1 cellular context compared by ENCODE assay signal in the genomic region with DNA sequence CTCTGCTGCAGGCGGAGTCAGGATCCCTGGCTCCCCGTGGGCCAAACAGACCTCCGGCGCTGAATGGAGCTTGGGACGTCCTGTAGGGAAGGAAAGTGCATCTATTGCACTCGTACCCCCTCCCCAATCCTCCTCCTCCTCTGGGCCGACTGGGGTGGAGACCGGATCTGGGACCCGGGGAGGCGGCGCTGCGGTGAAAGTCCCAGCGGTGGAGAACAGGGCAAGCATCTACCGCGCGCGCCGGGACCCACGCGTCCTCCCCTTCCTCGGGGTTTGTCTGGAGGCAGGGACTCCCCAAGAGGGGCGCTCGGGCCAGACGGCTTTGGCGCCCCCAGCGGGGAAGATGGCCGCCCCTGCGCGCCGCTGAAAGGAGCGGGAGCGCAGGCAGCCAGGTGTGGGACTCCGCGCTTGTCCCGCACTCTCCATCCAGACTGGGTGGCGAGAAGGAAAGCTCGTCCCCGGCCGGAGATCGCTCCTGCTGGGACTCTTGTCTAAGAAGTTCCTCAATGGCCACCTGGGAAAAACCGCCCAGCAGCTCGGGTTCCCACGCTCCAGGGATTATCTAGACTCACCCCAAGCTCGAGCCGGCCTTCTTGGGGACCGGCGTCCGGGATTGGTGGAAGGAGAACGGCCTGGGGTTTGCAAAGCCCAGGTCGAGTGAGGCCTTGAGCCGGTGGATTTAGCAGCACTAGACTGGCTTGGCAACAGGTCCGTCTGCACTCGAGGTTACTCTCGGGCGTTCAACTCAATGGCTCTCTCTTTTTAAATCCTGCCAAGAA.
TF ChIP-seq lines count a peak whose summit lies in the region.

No MANE protein-coding gene starts in this region.

TF ChIP-seq in IMR-90, 13 proteins besides CTCF, POLR2A, EP300 and RAD21:
- TF ChIP-seq, protein P1, sequence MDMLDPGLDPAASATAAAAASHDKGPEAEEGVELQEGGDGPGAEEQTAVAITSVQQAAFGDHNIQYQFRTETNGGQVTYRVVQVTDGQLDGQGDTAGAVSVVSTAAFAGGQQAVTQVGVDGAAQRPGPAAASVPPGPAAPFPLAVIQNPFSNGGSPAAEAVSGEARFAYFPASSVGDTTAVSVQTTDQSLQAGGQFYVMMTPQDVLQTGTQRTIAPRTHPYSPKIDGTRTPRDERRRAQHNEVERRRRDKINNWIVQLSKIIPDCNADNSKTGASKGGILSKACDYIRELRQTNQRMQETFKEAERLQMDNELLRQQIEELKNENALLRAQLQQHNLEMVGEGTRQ (IDR thresholded peaks at IDR 0.05; ENCODE audit: low read depth, low read length): no peak
- no peak for TF ChIP-seq BHLHE40 (IDR thresholded peaks at IDR 0.05; ENCODE audit: low read depth, low read length)
